In the genomic region with DNA sequence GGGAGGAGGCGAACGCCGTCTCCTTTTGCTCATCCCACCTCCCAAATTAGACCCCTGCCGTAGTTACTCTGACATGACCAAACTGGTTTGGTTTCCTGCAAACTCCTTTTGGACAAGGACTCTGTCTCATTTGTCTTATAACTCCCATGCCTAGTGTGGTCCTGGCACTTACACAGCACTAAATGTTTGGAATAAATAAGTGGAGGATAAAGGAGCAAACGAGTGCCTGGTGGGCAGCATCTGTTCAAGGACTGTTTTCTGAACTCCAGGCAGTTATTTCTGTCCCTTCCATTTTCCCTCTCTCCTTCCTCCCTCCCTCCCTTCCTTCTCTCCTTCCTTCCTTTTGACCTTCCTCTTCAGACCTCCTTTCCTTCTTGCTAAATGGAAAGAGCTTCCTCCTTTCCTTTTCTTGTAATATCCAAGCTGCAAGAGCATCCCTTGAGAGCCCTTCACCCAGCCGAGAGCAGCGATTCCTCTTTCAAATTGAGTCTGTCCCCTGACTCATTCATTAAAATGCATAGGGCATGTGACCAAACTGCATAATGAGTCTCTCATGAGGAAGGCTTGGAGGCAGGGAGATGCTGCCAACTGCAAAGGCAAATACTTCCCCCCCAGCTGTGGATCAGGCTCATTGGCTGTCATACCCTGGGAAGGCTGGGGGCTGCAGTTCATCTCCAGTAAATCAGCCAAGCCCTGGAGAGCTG, we compare ENCODE assay signal across 9 cellular contexts. TPM values are rescaled to one million over a fixed set of nuclear protein-coding genes. Genes with fewer than 3 reads are reported as not detected.
DNase-seq lines count a peak whose midpoint lies in the region; ATAC-seq and TF ChIP-seq lines count a peak whose summit lies in the region.
"Had no signal": no experiment of that assay in that cellular context is flagged by ENCODE, and none has a peak within 500 bp of the region (broad histone marks: within the 10 kb centered on the region; RNA-seq: fewer than 3 reads in every experiment).

No MANE protein-coding gene starts in this region.

- TF ChIP-seq POLR2A in prostate gland (IDR thresholded peaks at IDR 0.05), result no peak

- H3K4me3 Mint-ChIP-seq in HFFc6, result peak overlapping the region; percentile 83
- H3K4me3 Mint-ChIP-seq in activated naive CD8-positive, alpha-beta T cell treated with anti-CD3 and anti-CD28 coated beads for 36 hours, result peak overlapping the region; percentile 38

- no peak for DNase-seq in activated CD4-positive, CD25-positive, alpha-beta regulatory T cell treated with anti-CD3 and anti-CD28 coated beads, Interleukin-2, amount 50 U/mL, for 72 hours
- DNase-seq in HFFc6 (peak; percentile 89), NCI-H1436 (lab: John Stamatoyannopoulos, UW) (peak; percentile 87), left cardiac atrium (peak; percentile 73), prostate gland (ENCODE audit: low spot score) (no peak), RKO (ENCODE audit: low spot score) (no peak)
- no peak for DNase-seq in activated naive CD8-positive, alpha-beta T cell treated with anti-CD3 and anti-CD28 coated beads for 36 hours
- DNase-seq: DND-41 had no signal

- no peaks in the 10 kb centered on the region for H3K27me3 ChIP-seq in prostate gland (replicated peaks; ENCODE audit: insufficient read depth)

- H3K4me1 ChIP-seq in prostate gland (replicated peaks), result peaks cover 13% of the 10 kb centered on the region

- intact Hi-C loops in left cardiac atrium (cut with DNase I) (loop anchor here in 1 of 2 donors (2.0 kb wide), 1 partner anchor 37 kb away; the partner anchor contains the start of gene CHD9), prostate gland (cut with DNase I) (loop anchor here (5.0 kb wide), 1 partner anchor 34 kb away; no protein-coding TSS in a partner anchor)

- WGBS in prostate gland, result 9% methylated on average over 7 of the region's 7 CpGs

- H3K36me3 Mint-ChIP-seq in HFFc6 (ENCODE audit: low read depth), result peaks cover 4% of the 10 kb centered on the region; the same call in 1 of the 2 replicates
- H3K36me3 Mint-ChIP-seq in activated naive CD8-positive, alpha-beta T cell treated with anti-CD3 and anti-CD28 coated beads for 36 hours, result peaks cover 1% of the 10 kb centered on the region

- peak overlapping the region; percentile 74 to 81 for H3K27ac ChIP-seq in prostate gland

- H3K9me3 Mint-ChIP-seq in HFFc6, result no peaks in the 10 kb centered on the region
- H3K9me3 Mint-ChIP-seq in activated naive CD8-positive, alpha-beta T cell treated with anti-CD3 and anti-CD28 coated beads for 36 hours, result no peaks in the 10 kb centered on the region

- no peaks in the 10 kb centered on the region for H3K36me3 ChIP-seq in prostate gland

- peak; percentile 79 to 80 for ATAC-seq in activated CD4-positive, CD25-positive, alpha-beta regulatory T cell treated with anti-CD3 and anti-CD28 coated beads, Interleukin-2, amount 50 U/mL, for 24 hours
- peak; percentile 59 to 68 for ATAC-seq in left cardiac atrium

- H3K27ac Mint-ChIP-seq in HFFc6, result peak overlapping the region; percentile 93
- peak overlapping the region; percentile 71 for H3K27ac Mint-ChIP-seq in activated naive CD8-positive, alpha-beta T cell treated with anti-CD3 and anti-CD28 coated beads for 36 hours

- no peak overlapping the region for H3K4me3 ChIP-seq in prostate gland

- TF ChIP-seq CTCF in HFFc6 (IDR thresholded peaks at IDR 0.05) (no peak), prostate gland (IDR thresholded peaks at IDR 0.05) (no peak)

- H3K27me3 Mint-ChIP-seq in HFFc6 (ENCODE audit: insufficient read depth), result no peaks in the 10 kb centered on the region
- peaks cover 3% of the 10 kb centered on the region for H3K27me3 Mint-ChIP-seq in activated naive CD8-positive, alpha-beta T cell treated with anti-CD3 and anti-CD28 coated beads for 36 hours

- peaks cover 65% of the 10 kb centered on the region for H3K4me1 Mint-ChIP-seq in HFFc6 (ENCODE audit: low read depth)
- H3K4me1 Mint-ChIP-seq in activated naive CD8-positive, alpha-beta T cell treated with anti-CD3 and anti-CD28 coated beads for 36 hours, result peaks cover 15% of the 10 kb centered on the region

- H3K9me3 ChIP-seq in prostate gland, result no peaks in the 10 kb centered on the region

RNA-seq across cellular contexts. Expression of gene CHD9, which starts 36.9 kb away (rescaled TPM):
- 10 to 100 TPM; 39.7 to 48.8 (median 45.7) TPM for total RNA-seq in HFFc6 (2021; fragmentation: NEBNext Ultra II Directional; extraction: Animal tissue kit (Norgen Biotek cat#: 25700))
- 10 to 100 TPM; 12.7 to 14.0 TPM for total RNA-seq in activated naive CD8-positive, alpha-beta T cell treated with anti-CD3 and anti-CD28 coated beads for 36 hours
- total RNA-seq in left cardiac atrium, result 10 to 100 TPM; 44.2 to 60.3 TPM
- total RNA-seq in prostate gland, result 10 to 100 TPM; 56.3 to 62.6 TPM

RNA-seq across cellular contexts. Expression of gene CHD9NB, which starts 39.0 kb away (rescaled TPM):
- total RNA-seq in HFFc6 (2021; fragmentation: NEBNext Ultra II Directional; extraction: Animal tissue kit (Norgen Biotek cat#: 25700)), result 1 to 10 TPM; 2.1 to 4.0 (median 3.1) TPM
- total RNA-seq in activated naive CD8-positive, alpha-beta T cell treated with anti-CD3 and anti-CD28 coated beads for 36 hours, result under 1 TPM in 1 of 2 experiments, not detected in 1; 0.12 TPM
- total RNA-seq in left cardiac atrium (under 1 TPM; 0.47 to 0.94 TPM), prostate gland (10 to 100 TPM in 1 of 2 donors, 1 to 10 TPM in 1; 4.3 to 26.7 TPM)

Comparison
In these comparisons a context has a peak if more than half of its experiments do, and no peak if none do; other contexts are left out.
1. DNase-seq: peak in HFFc6 (single experiment), NCI-H1436 (single experiment) and left cardiac atrium (single experiment); none in activated CD4-positive, CD25-positive, alpha-beta regulatory T cell treated with anti-CD3 and anti-CD28 coated beads, Interleukin-2, amount 50 U/mL, for 72 hours (single experiment), activated naive CD8-positive, alpha-beta T cell treated with anti-CD3 and anti-CD28 coated beads for 36 hours (single experiment), prostate gland (single experiment) and RKO (single experiment).